Comparison of ENCODE assay signal across 24 cellular contexts in genomic region chr12:30774599-30774998, GRCh38.
"Had no signal": no experiment of that assay in that cellular context is flagged by ENCODE, and none has a peak within 500 bp of the region (broad histone marks: within the 10 kb centered on the region; RNA-seq: fewer than 3 reads in every experiment).

No MANE protein-coding gene starts in this region.

- H3K9me3 ChIP-seq: esophagus muscularis mucosa, pancreas, psoas muscle, suprapubic skin had no signal

- H3K27ac ChIP-seq: esophagus muscularis mucosa, pancreas, psoas muscle, spleen, suprapubic skin, tibial nerve, VCaP had no signal

- H3K27me3 ChIP-seq: esophagus muscularis mucosa, pancreas, spleen, suprapubic skin, tibial nerve had no signal

- H3K4me3 ChIP-seq: esophagus muscularis mucosa, pancreas, psoas muscle, spleen, suprapubic skin, tibial nerve had no signal

- H3K4me1 ChIP-seq: esophagus muscularis mucosa, pancreas, psoas muscle, spleen, suprapubic skin, tibial nerve had no signal

- ATAC-seq: activated T-cell treated with anti-CD3 and anti-CD28 coated beads, Interleukin-2, amount 50 U/mL, for 72 hours; left cardiac atrium; left ventricle myocardium superior; pancreas; psoas muscle; right cardiac atrium had no signal

- FAIRE-seq: bronchial epithelial cell, keratinocyte, pancreas had no signal

- DNase-seq: activated CD4-positive, alpha-beta T cell treated with anti-CD3 and anti-CD28 coated beads for 4 hours; activated CD4-positive, alpha-beta T cell treated with anti-CD3 and anti-CD28 coated beads, Interleukin-2, amount 50 U/mL, for 4 hours; activated naive CD4-positive, alpha-beta T cell treated with Interleukin-2 at 50 U/mL for 16 hours; activated T-cell treated with anti-CD3 and anti-CD28 coated beads for 4 hours; activated T-cell treated with anti-CD3 and anti-CD28 coated beads, Interleukin-2, amount 50 U/mL, for 72 hours; anterior cingulate cortex; foreskin melanocyte; left cardiac atrium; left ventricle myocardium superior; mammary epithelial cell; naive B cell; nephron progenitor cell; nucleus accumbens; pancreas; psoas muscle; right cardiac atrium; spleen; stimulated activated naive CD4-positive, alpha-beta T cell had no signal

- H3K36me3 ChIP-seq: esophagus muscularis mucosa, pancreas, spleen, suprapubic skin, tibial nerve had no signal
